In genomic region chr1:58784758-58785423, GRCh38 we compare ENCODE assay signal across 8 cellular contexts. TPM values are rescaled to one million over a fixed set of nuclear protein-coding genes. Genes with fewer than 3 reads are reported as not detected.
DNase-seq lines count a peak whose midpoint lies in the region; ATAC-seq and TF ChIP-seq lines count a peak whose summit lies in the region.

No MANE protein-coding gene starts in this region.

- peak; percentile 68 for TF ChIP-seq CTCF in C4-2B (conservative IDR thresholded peaks at IDR 0.05)
- peak; percentile 56 for TF ChIP-seq CTCF in colonic mucosa (IDR thresholded peaks at IDR 0.05)

- H3K9me3 ChIP-seq in colonic mucosa: no peaks in the 10 kb centered on the region

- ATAC-seq in left colon: peak; percentile 29
- ATAC-seq in GM18870 (IDR thresholded peaks at IDR 0.05; ENCODE audit: unreplicated experiment): no peak

- peak overlapping the region; percentile 97 to 99 for H3K9ac ChIP-seq in colonic mucosa (ENCODE audit: low read depth in 2 of 2, low read length in 2 of 2)

- peak overlapping the region; percentile 85 for H3K4me3 ChIP-seq in H7 (ENCODE audit: insufficient read depth, low read depth, low read length)
- peak overlapping the region; percentile 58 for H3K4me3 ChIP-seq in colonic mucosa

- intact Hi-C loops in colonic mucosa (cut with DNase I) (loop anchor here (5.0 to 10.0 kb wide), 3 partner anchors 117 to 507 kb away; no protein-coding TSS in a partner anchor), left colon (cut with DNase I, micrococcal nuclease) (loop anchor here in 1 of 2 donors (5.0 to 10.0 kb wide), 3 partner anchors 110 to 917 kb away; partner anchors contain the start of gene FGGY)

- no peaks in the 10 kb centered on the region for H3K4me1 ChIP-seq in colonic mucosa

- DNase-seq in H7 (peak; percentile 71), NCI-H510A (lab: John Stamatoyannopoulos, UW) (peak; percentile 84), colonic mucosa (peak; percentile 86), left colon (peak; percentile 89 to 92)
- peak; percentile 81 for DNase-seq in activated CD4-positive, alpha-beta T cell treated with anti-CD3 and anti-CD28 coated beads for 48 hours
- peak; percentile 58 to 71 for DNase-seq in stimulated activated CD4-positive, alpha-beta T cell treated with anti-CD3 and anti-CD28 coated beads, Interleukin-1b, Interleukin-23, amount 100 ng/mL, for 1 hour (ENCODE audit: low read depth in 2 of 2)

- peaks cover 18% of the 10 kb centered on the region for H3K27me3 ChIP-seq in H7 (ENCODE audit: control insufficient read depth, insufficient read depth, low read length)
- H3K27me3 ChIP-seq in colonic mucosa: no peaks in the 10 kb centered on the region

- peak overlapping the region; percentile 94 for H3K27ac ChIP-seq in C4-2B
- peak overlapping the region; percentile 99 for H3K27ac ChIP-seq in colonic mucosa

- H3K36me3 ChIP-seq in H7 (replicated peaks; ENCODE audit: control insufficient read depth, insufficient read depth, low read length) (no peaks in the 10 kb centered on the region), colonic mucosa (no peaks in the 10 kb centered on the region)

RNA-seq across cellular contexts. Expression of gene JUN, which starts 1.0 kb away (rescaled TPM):
- total RNA-seq in H7 (2014; rRNA removed; shearing (Covaris generic)): 37.1 and 64.0 TPM in 2 replicates
- 100 to 1,000 TPM in 1 of 2 donors, 10 to 100 TPM in 1; 94.1 to 137 TPM for total RNA-seq in colonic mucosa
- total RNA-seq in left colon: 100 to 1,000 TPM; 184 to 199 TPM
